Comparison of ENCODE assay signal across 1 cellular context in the genomic region with DNA sequence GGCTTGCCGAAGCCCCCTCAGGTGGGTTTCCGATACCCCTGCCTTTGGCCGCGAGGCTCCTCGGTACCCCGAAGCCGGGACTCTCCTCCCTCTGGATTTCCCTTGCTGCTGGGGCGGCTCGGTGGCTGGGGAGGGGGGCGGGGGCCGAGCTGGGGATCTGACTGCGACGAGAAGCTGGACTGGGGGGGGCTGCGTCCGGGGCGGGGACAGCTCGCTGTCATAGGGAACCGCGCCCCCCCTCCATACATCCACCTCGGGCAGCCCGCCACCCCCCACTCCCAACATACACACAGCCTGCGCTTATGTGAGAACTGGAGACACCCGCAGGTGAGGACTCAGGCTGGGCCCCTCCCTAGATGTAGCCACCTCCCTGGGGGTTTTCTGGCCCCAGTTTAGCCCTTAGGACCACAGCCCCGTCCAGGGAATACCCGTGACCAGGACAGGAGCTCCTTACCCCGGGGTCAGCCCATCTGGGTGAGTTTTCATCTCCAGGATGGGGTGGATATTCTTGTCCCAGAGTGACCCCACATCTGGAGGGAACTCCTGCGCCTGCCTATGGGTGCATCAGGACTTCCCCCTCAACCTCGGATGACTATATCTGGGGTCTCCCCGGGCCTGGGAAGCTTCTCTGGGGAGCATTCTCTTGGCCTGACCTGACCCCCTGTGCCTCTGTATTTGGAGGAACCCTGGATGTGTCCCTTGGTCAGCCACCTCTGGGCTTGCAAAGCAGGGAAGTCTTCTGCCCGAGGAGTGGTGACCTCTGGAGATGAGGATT.
A peak's percentile ranks its signal among the peaks of the same experiment; 100 is the strongest.
TF ChIP-seq lines count a peak whose summit lies in the region.

No MANE protein-coding gene starts in this region.

TF ChIP-seq in HepG2, 621 proteins besides CTCF, POLR2A, EP300 and RAD21:
- TF ChIP-seq, protein P1, sequence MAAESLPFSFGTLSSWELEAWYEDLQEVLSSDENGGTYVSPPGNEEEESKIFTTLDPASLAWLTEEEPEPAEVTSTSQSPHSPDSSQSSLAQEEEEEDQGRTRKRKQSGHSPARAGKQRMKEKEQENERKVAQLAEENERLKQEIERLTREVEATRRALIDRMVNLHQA (CRISPR knock-in tag; IDR thresholded peaks at IDR 0.05) = no peak
- TF ChIP-seq KDM5B (CRISPR knock-in tag; IDR thresholded peaks at IDR 0.05; ENCODE audit: borderline replicate concordance) (0 out of 2 replicates have a peak, but pooled peaks have one; percentile 4), ZNF543 (CRISPR knock-in tag; IDR thresholded peaks at IDR 0.05) (no peak), HNRNPK (IDR thresholded peaks at IDR 0.05; ENCODE audit: low read depth, low read length, poor library complexity, severe bottlenecking) (no peak), ZNF3 (CRISPR knock-in tag; IDR thresholded peaks at IDR 0.05) (no peak), ELK4 (CRISPR knock-in tag; IDR thresholded peaks at IDR 0.05; ENCODE audit: borderline replicate concordance) (no peak), PATZ1 (CRISPR knock-in tag; IDR thresholded peaks at IDR 0.05) (0 out of 2 replicates have a peak, but pooled peaks have one; percentile 28), ZNF34 (CRISPR knock-in tag; IDR thresholded peaks at IDR 0.05; ENCODE audit: borderline replicate concordance) (no peak), HOXA3 (CRISPR knock-in tag; IDR thresholded peaks at IDR 0.05) (no peak)
TF ChIP-seq in HepG2: peak in this region for 2.
